Comparison of ENCODE assay signal across 28 cellular contexts in the genomic region with DNA sequence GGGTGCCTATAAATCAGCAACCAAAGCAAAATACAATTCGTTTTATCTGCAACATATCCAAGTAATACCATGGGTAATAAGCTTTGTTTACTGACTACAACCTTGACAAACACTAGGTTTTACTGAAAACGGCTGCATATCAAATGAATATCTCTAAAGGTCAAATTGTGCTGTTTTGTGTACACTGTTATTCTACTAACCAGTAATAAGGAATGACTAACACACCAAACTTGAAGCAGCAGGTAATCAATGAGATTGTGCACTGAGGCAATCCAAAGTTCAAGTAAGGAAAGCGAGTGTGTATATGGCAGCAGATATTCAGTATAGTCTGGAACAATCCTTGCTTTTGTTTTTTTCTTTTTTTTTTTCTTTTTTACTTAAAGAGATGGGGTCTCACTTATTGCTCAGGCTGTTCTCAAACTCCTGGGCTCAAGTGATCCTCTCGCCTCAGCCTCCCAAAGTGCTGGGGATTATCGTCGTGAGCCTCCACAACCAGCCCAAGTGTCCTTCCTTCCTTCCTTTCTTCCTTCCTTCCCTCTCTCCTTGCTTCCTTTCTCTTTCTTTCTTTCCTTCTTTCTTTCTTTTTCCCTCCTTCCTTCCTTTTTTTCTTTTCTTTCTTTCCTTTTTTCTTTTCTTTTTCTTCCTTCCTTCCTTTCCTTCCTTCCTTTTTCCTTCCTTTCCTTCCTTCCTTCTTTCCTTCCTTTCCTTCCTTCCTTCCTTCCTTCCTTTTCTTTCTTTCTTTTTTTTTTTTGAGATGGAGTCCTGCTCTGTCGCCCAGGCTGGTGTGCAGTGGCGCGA. TPM values are rescaled to one million over a fixed set of nuclear protein-coding genes. Genes with fewer than 3 reads are reported as not detected.
DNase-seq lines count a peak whose midpoint lies in the region; ATAC-seq, FAIRE-seq and TF ChIP-seq lines count a peak whose summit lies in the region.
"Had no signal": no experiment of that assay in that cellular context is flagged by ENCODE, and none has a peak within 500 bp of the region (broad histone marks: within the 10 kb centered on the region; RNA-seq: fewer than 3 reads in every experiment).

No MANE protein-coding gene starts in this region.

- ATAC-seq in PC-3 (peak; percentile 82), pancreas (peak; percentile 77 to 86 (median 82)), HG03097 (IDR thresholded peaks at IDR 0.05; ENCODE audit: low FRiP score, unreplicated experiment) (no peak)
- ATAC-seq: heart right ventricle had no signal

- DNase-seq in PC-3 (peak; percentile 62), endothelial cell of umbilical vein (ENCODE audit: low read depth, low spot score) (no peak), pancreas (peak in 1 of 6 donors; percentile 45), A673 (ENCODE audit: low spot score) (no peak), cardiac septum (ENCODE audit: low spot score) (no peak)
- DNase-seq: activated CD4-positive, alpha-beta T cell treated with anti-CD3 and anti-CD28 coated beads for 48 hours; caudate nucleus; DMS79; foreskin melanocyte; H9; heart right ventricle; IMR-90; NCI-H1436 treated with DMSO at 0.1 percent for 48 hours; NCI-H748 treated with DMSO at 0.1 percent for 48 hours; ovary; SHP77 treated with DMSO at 0.1 percent for 48 hours; T-helper 9 cell; testis had no signal

- peak overlapping the region; percentile 54; the same call in 1 of the 2 replicates for H3K4me2 ChIP-seq in PC-3 (ENCODE audit: low read length)
- H3K4me2 ChIP-seq in endothelial cell of umbilical vein (ENCODE audit: insufficient read depth, low read length) = no peak overlapping the region
- H3K4me2 ChIP-seq: smooth muscle cell had no signal

- no TSS peak for BruUV-seq in PC-3 (replicated peaks; lab: Mats Ljungman, UMichigan)
- BruUV-seq in endothelial cell of umbilical vein (replicated peaks; lab: Mats Ljungman, UMichigan) = no TSS peak
- BruUV-seq in A673 (replicated peaks; lab: Mats Ljungman, UMichigan) = no TSS peak

- H3F3A ChIP-seq in PC-3 (ENCODE audit: low read length, unreplicated experiment) = no peaks in the 10 kb centered on the region

- H2AFZ ChIP-seq in PC-3 (ENCODE audit: low read length) (no peak overlapping the region), endothelial cell of umbilical vein (ENCODE audit: low read depth, low read length) (no peak overlapping the region)

- TF ChIP-seq POLR2A in endothelial cell of umbilical vein (IDR thresholded peaks at IDR 0.05; ENCODE audit: low read depth, low read length) = no peak

- H4K20me1 ChIP-seq in PC-3 (ENCODE audit: low read length) = no peaks in the 10 kb centered on the region
- no peaks in the 10 kb centered on the region for H4K20me1 ChIP-seq in endothelial cell of umbilical vein (replicated peaks; ENCODE audit: control insufficient read depth, extremely low read depth, insufficient read depth, low read length)

- peak; percentile 24 for FAIRE-seq in endothelial cell of umbilical vein (lab: Jason Lieb, UNC)
- FAIRE-seq in pancreas (lab: Jason Lieb, UNC) = no peak
- FAIRE-seq: astrocyte, G401.6, RCC 7860, urothelium cell line had no signal

- H3K27ac ChIP-seq in C4-2B = peak overlapping the region; percentile 99
- peak overlapping the region; percentile 72 for H3K27ac ChIP-seq in PC-3 (ENCODE audit: low read length)
- no peak overlapping the region for H3K27ac ChIP-seq in endothelial cell of umbilical vein (ENCODE audit: insufficient read depth, low read depth, low read length)
- H3K27ac ChIP-seq in pancreas = peak overlapping the region; percentile 58 to 74 (median 68)
- no peak overlapping the region for H3K27ac ChIP-seq in A673 (ENCODE audit: low read depth, low read length, poor library complexity, severe bottlenecking)
- H3K27ac ChIP-seq: esophagus muscularis mucosa, heart right ventricle, ovary, testis had no signal

- H3K27me3 ChIP-seq in PC-3 (ENCODE audit: low read length) = no peaks in the 10 kb centered on the region
- H3K27me3 ChIP-seq in endothelial cell of umbilical vein (ENCODE audit: control insufficient read depth in 2 of 2, insufficient read depth in 2 of 2, low read length in 2 of 2) = no peaks in the 10 kb centered on the region
- H3K27me3 ChIP-seq in pancreas = no peaks in the 10 kb centered on the region
- no peaks in the 10 kb centered on the region for H3K27me3 ChIP-seq in A673 (replicated peaks; ENCODE audit: insufficient read depth, low read depth, low read length, poor library complexity)
- H3K27me3 ChIP-seq: esophagus muscularis mucosa, heart right ventricle, ovary, testis had no signal

- H3K4me3 ChIP-seq in PC-3 (ENCODE audit: low read length) = no peak overlapping the region
- H3K4me3 ChIP-seq in endothelial cell of umbilical vein (replicated peaks in 1 of 3; ENCODE audit: insufficient read depth in 1 of 3, low read depth in 1 of 3, low read length in 3 of 3) = no peak overlapping the region
- no peak overlapping the region for H3K4me3 ChIP-seq in pancreas
- no peak overlapping the region for H3K4me3 ChIP-seq in A673 (ENCODE audit: low read depth, low read length, poor library complexity, severe bottlenecking)
- H3K4me3 ChIP-seq: esophagus muscularis mucosa, heart right ventricle, lung, ovary, smooth muscle cell, testis had no signal

- WGBS in pancreas, 2 donors = 62 to 64% methylated on average over 9 of the region's 9 CpGs

- intact Hi-C loops in PC-3 (cut with micrococcal nuclease) (no loop called here), endothelial cell of umbilical vein (cut with micrococcal nuclease) (no loop called here), pancreas (cut with DNase I) (no loop called here), A673 (cut with micrococcal nuclease; ENCODE audit: unreplicated experiment) (no loop called here), cardiac septum (cut with DNase I) (no loop called here)

- TF ChIP-seq CTCF in C4-2B (conservative IDR thresholded peaks at IDR 0.05) (no peak), PC-3 (conservative IDR thresholded peaks at IDR 0.05; ENCODE audit: low read depth, low read length) (no peak), endothelial cell of umbilical vein (IDR thresholded peaks at IDR 0.05; ENCODE audit: extremely low read depth in 1 of 2, insufficient read depth in 1 of 2, low read depth in 1 of 2, low read length in 2 of 2) (no peak), pancreas (IDR thresholded peaks at IDR 0.05) (no peak), A673 (conservative IDR thresholded peaks at IDR 0.05; ENCODE audit: low read depth, low read length) (no peak)

- H3K79me2 ChIP-seq in PC-3 (ENCODE audit: low read length) (no peaks in the 10 kb centered on the region), endothelial cell of umbilical vein (ENCODE audit: control insufficient read depth, insufficient read depth, low read length) (no peaks in the 10 kb centered on the region)

- no peaks in the 10 kb centered on the region for H3K9me1 ChIP-seq in endothelial cell of umbilical vein (replicated peaks; ENCODE audit: control insufficient read depth, extremely low read depth, insufficient read depth, low read length)

- peaks cover 19% of the 10 kb centered on the region for H3K4me1 ChIP-seq in PC-3 (ENCODE audit: insufficient read depth, low read length)
- H3K4me1 ChIP-seq in endothelial cell of umbilical vein (ENCODE audit: control insufficient read depth, extremely low read depth, insufficient read depth, low read length) = no peaks in the 10 kb centered on the region
- peaks cover 29 to 57% (median 42%) of the 10 kb centered on the region in 3 donors for H3K4me1 ChIP-seq in pancreas
- no peaks in the 10 kb centered on the region for H3K4me1 ChIP-seq in A673 (ENCODE audit: insufficient read depth, low read length, poor library complexity, severe bottlenecking)
- H3K4me1 ChIP-seq: esophagus muscularis mucosa had no signal

- POLR2A ChIA-PET in PC-3 (lab: Charles Lee; ENCODE audit: unreplicated experiment) = interaction anchor here (0.6 kb wide), 1 partner anchor 34 kb away, joined by 3 read pairs; no protein-coding TSS in a partner anchor
- POLR2A ChIA-PET in endothelial cell of umbilical vein (lab: Charles Lee) = no interaction called here
- POLR2A ChIA-PET in A673 (lab: Charles Lee; ENCODE audit: low non-redundant PET) = no interaction called here

- H3K36me3 ChIP-seq in PC-3 (ENCODE audit: low read depth, low read length) (peaks cover 39% of the 10 kb centered on the region), endothelial cell of umbilical vein (ENCODE audit: control insufficient read depth in 2 of 2, extremely low read depth in 1 of 2, insufficient read depth in 2 of 2, low read length in 2 of 2) (peaks cover 0 to 5% of the 10 kb centered on the region in 2 experiments), pancreas (no peaks in the 10 kb centered on the region), A673 (ENCODE audit: insufficient read depth, low read length, poor library complexity, severe bottlenecking) (peaks cover 11% of the 10 kb centered on the region)
- H3K36me3 ChIP-seq: ovary had no signal

- H3K9me2 ChIP-seq in PC-3 (replicated peaks; ENCODE audit: low read length) = no peaks in the 10 kb centered on the region

- H3K9me3 ChIP-seq in PC-3 (ENCODE audit: low read length) = no peaks in the 10 kb centered on the region
- H3K9me3 ChIP-seq in endothelial cell of umbilical vein (replicated peaks; ENCODE audit: control insufficient read depth, insufficient read depth, low read length) = no peaks in the 10 kb centered on the region
- H3K9me3 ChIP-seq in pancreas = no peaks in the 10 kb centered on the region
- no peaks in the 10 kb centered on the region for H3K9me3 ChIP-seq in A673 (ENCODE audit: low read depth, low read length, poor library complexity, severe bottlenecking)
- H3K9me3 ChIP-seq: esophagus muscularis mucosa, heart right ventricle, ovary, testis had no signal

- dilution Hi-C loops in endothelial cell of umbilical vein (cut with MboI; ENCODE audit: extremely low pct_ligation_motif_present, low sequenced_read_pairs) = loop anchor here (25.0 kb wide), 1 partner anchor 97 kb away; a partner anchor contains a TSS

- CTCF ChIA-PET in PC-3 (lab: Charles Lee) = no interaction called here
- CTCF ChIA-PET in endothelial cell of umbilical vein (lab: Charles Lee) = interaction anchor here (1.0 kb wide), 1 partner anchor 16 kb away, joined by 4 read pairs; no protein-coding TSS in a partner anchor
- CTCF ChIA-PET in A673 (lab: Charles Lee) = no interaction called here

- H3K9ac ChIP-seq in PC-3 (ENCODE audit: low read length) (no peak overlapping the region), endothelial cell of umbilical vein (replicated peaks; ENCODE audit: extremely low read depth, insufficient read depth, low read length) (no peak overlapping the region)

RNA-seq across cellular contexts. Expression of a gene that starts 34.9 kb away (rescaled TPM):
- 18.8 and 19.4 TPM in 2 replicates for total RNA-seq in PC-3 (2014; rRNA removed)
- total RNA-seq in endothelial cell of umbilical vein = 20.4 and 31.1 TPM in 2 replicates
- 8.8 and 14.6 TPM in 2 replicates for polyA plus RNA-seq in endothelial cell of umbilical vein
- 12.2 and 14.0 TPM in 2 replicates for polyA plus RNA-seq in endothelial cell of umbilical vein (2011; cell fraction: cytosol; rRNA removed)
- 15.8 and 16.5 TPM in 2 replicates for polyA plus RNA-seq in endothelial cell of umbilical vein (2011; cell fraction: nucleus; rRNA removed)
- 19.6 and 20.7 TPM in 2 replicates for polyA plus RNA-seq in endothelial cell of umbilical vein (2012)
- polyA minus RNA-seq in endothelial cell of umbilical vein = 30.5 and 31.1 TPM in 2 replicates
- 28.6 TPM for polyA minus RNA-seq in endothelial cell of umbilical vein (2011; cell fraction: cytosol; rRNA and poly(A)+ RNA removed)
- polyA minus RNA-seq in endothelial cell of umbilical vein (2011; cell fraction: nucleus; rRNA and poly(A)+ RNA removed) = 33.9 and 48.7 TPM in 2 replicates
- 10 to 100 TPM; 15.7 to 25.2 (median 21.2) TPM for total RNA-seq in pancreas
- 10 to 100 TPM; 11.0 to 16.6 TPM for polyA plus RNA-seq in pancreas
- total RNA-seq in A673 (2021) = 32.0 and 35.2 TPM in 2 replicates
- total RNA-seq in cardiac septum = 33.6 TPM

RNA-seq across cellular contexts. Expression of a gene that starts 44.2 kb away (rescaled TPM):
- total RNA-seq in PC-3 (2014; rRNA removed) = 113 and 133 TPM in 2 replicates
- 199 and 221 TPM in 2 replicates for total RNA-seq in endothelial cell of umbilical vein
- 177 and 190 TPM in 2 replicates for polyA plus RNA-seq in endothelial cell of umbilical vein
- 189 and 193 TPM in 2 replicates for polyA plus RNA-seq in endothelial cell of umbilical vein (2011; cell fraction: cytosol; rRNA removed)
- polyA plus RNA-seq in endothelial cell of umbilical vein (2011; cell fraction: nucleus; rRNA removed) = 268 and 281 TPM in 2 replicates
- polyA plus RNA-seq in endothelial cell of umbilical vein (2012) = 227 and 501 TPM in 2 replicates
- 193 and 209 TPM in 2 replicates for polyA minus RNA-seq in endothelial cell of umbilical vein
- polyA minus RNA-seq in endothelial cell of umbilical vein (2011; cell fraction: cytosol; rRNA and poly(A)+ RNA removed) = not detected
- polyA minus RNA-seq in endothelial cell of umbilical vein (2011; cell fraction: nucleus; rRNA and poly(A)+ RNA removed) = 83.8 and 94.2 TPM in 2 replicates
- total RNA-seq in pancreas = 1,000 to 10,000 TPM in 2 of 6 donors, 100 to 1,000 TPM in 4; 401 to 1,207 (median 921) TPM
- 100 to 1,000 TPM; 388 to 524 TPM for polyA plus RNA-seq in pancreas
- total RNA-seq in A673 (2021) = 0.73 and 1.5 TPM in 2 replicates
- 4.3 TPM for total RNA-seq in cardiac septum

RNA-seq across cellular contexts. Expression of a gene that starts 53.9 kb away (rescaled TPM):
- 4.5 and 8.0 TPM in 2 replicates for total RNA-seq in PC-3 (2014; rRNA removed)
- 18.7 and 23.3 TPM in 2 replicates for total RNA-seq in endothelial cell of umbilical vein
- polyA plus RNA-seq in endothelial cell of umbilical vein = 9.0 and 13.0 TPM in 2 replicates
- polyA plus RNA-seq in endothelial cell of umbilical vein (2011; cell fraction: cytosol; rRNA removed) = 13.3 and 13.5 TPM in 2 replicates
- polyA plus RNA-seq in endothelial cell of umbilical vein (2011; cell fraction: nucleus; rRNA removed) = 14.0 and 19.6 TPM in 2 replicates
- polyA plus RNA-seq in endothelial cell of umbilical vein (2012) = 9.9 and 10.0 TPM in 2 replicates
- 13.6 and 14.4 TPM in 2 replicates for polyA minus RNA-seq in endothelial cell of umbilical vein
- polyA minus RNA-seq in endothelial cell of umbilical vein (2011; cell fraction: cytosol; rRNA and poly(A)+ RNA removed) = 6.5 TPM
- polyA minus RNA-seq in endothelial cell of umbilical vein (2011; cell fraction: nucleus; rRNA and poly(A)+ RNA removed) = 6.2 and 10.0 TPM in 2 replicates
- 10 to 100 TPM; 26.2 to 49.8 (median 33.0) TPM for total RNA-seq in pancreas
- 10 to 100 TPM; 12.6 to 21.6 TPM for polyA plus RNA-seq in pancreas
- total RNA-seq in A673 (2021) = 5.6 and 5.9 TPM in 2 replicates
- total RNA-seq in cardiac septum = 14.4 TPM
- total RNA-seq: activated T-helper 2 cell treated with anti-CD3 and anti-CD28 coated beads, Interferon-gamma antibody, Interleukin-2, Interleukin-4, amounts not matched to agents 10 μg/mL and 5 μg/mL and 100 μg/mL, durations not matched to agents 14 hours and 24 hours and 36 hours had no signal

Comparison
In these comparisons a context has a peak if more than half of its experiments do, and no peak if none do; other contexts are left out.
1. H3K27ac ChIP-seq: peak in C4-2B (single experiment), PC-3 (single experiment) and pancreas (4 of 4); none in endothelial cell of umbilical vein (single experiment) and A673 (single experiment).
2. RNA of a gene that starts 44.2 kb away (total RNA-seq): 401 to 1,207 TPM in pancreas, 199 to 221 TPM in endothelial cell of umbilical vein and 113 to 133 TPM in PC-3; 4.3 TPM in cardiac septum (single experiment) and 0.73 to 1.5 TPM in A673; every median in the first group is over 10 times any median in the second.